ENCODE assay signal across 19 cellular contexts in genomic region chrX:124033821-124034220, GRCh38.
DNase-seq lines count a peak whose midpoint lies in the region; ATAC-seq, FAIRE-seq and TF ChIP-seq lines count a peak whose summit lies in the region.
"Had no signal": no experiment of that assay in that cellular context is flagged by ENCODE, and none has a peak within 500 bp of the region (broad histone marks: within the 10 kb centered on the region; RNA-seq: fewer than 3 reads in every experiment).

No MANE protein-coding gene starts in this region.

- H3K9me3 ChIP-seq in A549 (no peaks in the 10 kb centered on the region), RWPE2 (ENCODE audit: severe bottlenecking) (no peaks in the 10 kb centered on the region)
- H3K9me3 ChIP-seq: SJSA1 had no signal

- H3K27me3 ChIP-seq in RWPE2 (ENCODE audit: insufficient read depth, poor library complexity, severe bottlenecking): no peaks in the 10 kb centered on the region
- H3K27me3 ChIP-seq: SJSA1 had no signal

- H3K4me1 Mint-ChIP-seq in central memory CD8-positive, alpha-beta T cell: peaks cover 6% of the 10 kb centered on the region
- H3K4me1 Mint-ChIP-seq: H9, nephron progenitor cell, WTC11 had no signal

- H3K36me3 ChIP-seq in RWPE2 (ENCODE audit: low read depth): peaks cover 14% of the 10 kb centered on the region; the same call in 1 of the 2 replicates

- H3K4me2 ChIP-seq in A549: no peak overlapping the region

- H3K27ac Mint-ChIP-seq in central memory CD8-positive, alpha-beta T cell (ENCODE audit: low read depth): peak overlapping the region; percentile 32
- H3K27ac Mint-ChIP-seq: B cell, H9, nephron progenitor cell, WTC11 had no signal

- H3K27me3 Mint-ChIP-seq in central memory CD8-positive, alpha-beta T cell: no peaks in the 10 kb centered on the region
- H3K27me3 Mint-ChIP-seq: B cell had no signal

- no peak for TF ChIP-seq RAD21 in A549 (conservative IDR thresholded peaks at IDR 0.05 in 1 of 2, IDR thresholded peaks at IDR 0.05 in 1 of 2)

- 100% methylated on average over 1 of the region's 1 CpG for WGBS in A549 (ENCODE audit: missing lambda C conversion rate)

- TF ChIP-seq CTCF in A549 (IDR thresholded peaks at IDR 0.05) (no peak), RWPE2 (IDR thresholded peaks at IDR 0.05; ENCODE audit: poor library complexity, severe bottlenecking) (no peak)

- no peaks in the 10 kb centered on the region for H3K4me1 ChIP-seq in A549
- H3K4me1 ChIP-seq in RWPE2 (ENCODE audit: insufficient read depth, poor library complexity, severe bottlenecking): peaks cover 6% of the 10 kb centered on the region
- H3K4me1 ChIP-seq: SJSA1 had no signal

- no peak overlapping the region for H3K4me3 Mint-ChIP-seq in central memory CD8-positive, alpha-beta T cell
- H3K4me3 Mint-ChIP-seq: B cell, H9, nephron progenitor cell, WTC11 had no signal

- no peaks in the 10 kb centered on the region for H3K9me3 Mint-ChIP-seq in central memory CD8-positive, alpha-beta T cell
- H3K9me3 Mint-ChIP-seq: WTC11 had no signal

- no peak for TF ChIP-seq EP300 in A549 (IDR thresholded peaks at IDR 0.05)

- no peak for TF ChIP-seq POLR2A in A549 (IDR thresholded peaks at IDR 0.05; ENCODE audit: low read length)

- H3K27ac ChIP-seq in A549 (no peak overlapping the region), RWPE2 (ENCODE audit: poor library complexity, severe bottlenecking) (no peak overlapping the region)
- H3K27ac ChIP-seq: SJSA1 had no signal

- H3K4me3 ChIP-seq in A549 (no peak overlapping the region), RWPE2 (ENCODE audit: severe bottlenecking) (no peak overlapping the region)
- H3K4me3 ChIP-seq: SJSA1 had no signal

- DNase-seq in A549 (ENCODE audit: low read depth in 1 of 2, low spot score in 1 of 2): no peak
- peak; percentile 7 for DNase-seq in H4 (ENCODE audit: low spot score)
- DNase-seq in RWPE2 (ENCODE audit: low spot score): no peak
- DNase-seq in central memory CD8-positive, alpha-beta T cell (ENCODE audit: low spot score in 2 of 2): no peak
- no peak for DNase-seq in NCI-H2227 (lab: John Stamatoyannopoulos, UW; ENCODE audit: unreplicated experiment)
- no peak for DNase-seq in NCI-H748 (lab: John Stamatoyannopoulos, UW; ENCODE audit: unreplicated experiment)
- DNase-seq: activated T-cell treated with anti-CD3 and anti-CD28 coated beads, Interleukin-2, amount 50 U/mL, for 48 hours; DND-41; H9; hypothalamus; left ventricle myocardium superior; NCI-H146; NCI-H526; nephron progenitor cell had no signal

- ATAC-seq in A549: no peak
- peak; percentile 73 for ATAC-seq in RWPE2 (ENCODE audit: low read depth)
- ATAC-seq in central memory CD8-positive, alpha-beta T cell (replicated peaks; ENCODE audit: extremely low read depth, poor library complexity, severe bottlenecking): no peak
- ATAC-seq in GM21528 (IDR thresholded peaks at IDR 0.05; ENCODE audit: low FRiP score, unreplicated experiment): no peak
- no peak for ATAC-seq in HG03354 (IDR thresholded peaks at IDR 0.05; ENCODE audit: poor library complexity, severe bottlenecking, unreplicated experiment)
- ATAC-seq: left ventricle myocardium superior, WTC11 had no signal

- peaks cover 20% of the 10 kb centered on the region for H3K36me3 Mint-ChIP-seq in central memory CD8-positive, alpha-beta T cell (ENCODE audit: insufficient read depth)

- FAIRE-seq in A549 (lab: Jason Lieb, UNC): peak; percentile 87

- POLR2A ChIA-PET in A549 (lab: Yijun Ruan, JAX): no interaction called here

- CTCF ChIA-PET in A549 (lab: Yijun Ruan, JAX): no interaction called here

TF ChIP-seq in A549, 52 proteins besides CTCF, POLR2A, EP300 and RAD21:
- TF ChIP-seq NFE2L2 (conservative IDR thresholded peaks at IDR 0.05; ENCODE audit: low read length): no peak
- no peak for TF ChIP-seq TFCP2L1 (CRISPR knock-in tag; IDR thresholded peaks at IDR 0.05)
- no peak for TF ChIP-seq CEBPB (IDR thresholded peaks at IDR 0.05)
- TF ChIP-seq SMC3 (IDR thresholded peaks at IDR 0.05): no peak
- TF ChIP-seq, protein P1, sequence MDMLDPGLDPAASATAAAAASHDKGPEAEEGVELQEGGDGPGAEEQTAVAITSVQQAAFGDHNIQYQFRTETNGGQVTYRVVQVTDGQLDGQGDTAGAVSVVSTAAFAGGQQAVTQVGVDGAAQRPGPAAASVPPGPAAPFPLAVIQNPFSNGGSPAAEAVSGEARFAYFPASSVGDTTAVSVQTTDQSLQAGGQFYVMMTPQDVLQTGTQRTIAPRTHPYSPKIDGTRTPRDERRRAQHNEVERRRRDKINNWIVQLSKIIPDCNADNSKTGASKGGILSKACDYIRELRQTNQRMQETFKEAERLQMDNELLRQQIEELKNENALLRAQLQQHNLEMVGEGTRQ (IDR thresholded peaks at IDR 0.05): no peak
- TF ChIP-seq KDM1A (IDR thresholded peaks at IDR 0.05; ENCODE audit: low read depth): no peak
- TF ChIP-seq ZC3H11A (IDR thresholded peaks at IDR 0.05): no peak
- TF ChIP-seq FOSB (CRISPR knock-in tag; IDR thresholded peaks at IDR 0.05): no peak
- TF ChIP-seq BHLHE40 (IDR thresholded peaks at IDR 0.05; ENCODE audit: low read depth, low read length): no peak
- TF ChIP-seq NPAS2 (CRISPR knock-in tag; IDR thresholded peaks at IDR 0.05; ENCODE audit: borderline replicate concordance): no peak
- no peak for TF ChIP-seq EHMT2 (IDR thresholded peaks at IDR 0.05; ENCODE audit: low read depth)
- no peak for TF ChIP-seq SREBF2 (IDR thresholded peaks at IDR 0.05)
- TF ChIP-seq CHD2 (IDR thresholded peaks at IDR 0.05; ENCODE audit: low read length, partially characterized antibody): no peak
- no peak for TF ChIP-seq MAFK (IDR thresholded peaks at IDR 0.05; ENCODE audit: partially characterized antibody)
- TF ChIP-seq, protein P2, sequence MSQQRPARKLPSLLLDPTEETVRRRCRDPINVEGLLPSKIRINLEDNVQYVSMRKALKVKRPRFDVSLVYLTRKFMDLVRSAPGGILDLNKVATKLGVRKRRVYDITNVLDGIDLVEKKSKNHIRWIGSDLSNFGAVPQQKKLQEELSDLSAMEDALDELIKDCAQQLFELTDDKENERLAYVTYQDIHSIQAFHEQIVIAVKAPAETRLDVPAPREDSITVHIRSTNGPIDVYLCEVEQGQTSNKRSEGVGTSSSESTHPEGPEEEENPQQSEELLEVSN (IDR thresholded peaks at IDR 0.05; ENCODE audit: borderline replicate concordance, low read depth): no peak
- no peak for TF ChIP-seq JUNB (IDR thresholded peaks at IDR 0.05)
- TF ChIP-seq ZNF302 (CRISPR knock-in tag; IDR thresholded peaks at IDR 0.05): no peak
